ENCODE assay signal across 27 cellular contexts in the genomic region with DNA sequence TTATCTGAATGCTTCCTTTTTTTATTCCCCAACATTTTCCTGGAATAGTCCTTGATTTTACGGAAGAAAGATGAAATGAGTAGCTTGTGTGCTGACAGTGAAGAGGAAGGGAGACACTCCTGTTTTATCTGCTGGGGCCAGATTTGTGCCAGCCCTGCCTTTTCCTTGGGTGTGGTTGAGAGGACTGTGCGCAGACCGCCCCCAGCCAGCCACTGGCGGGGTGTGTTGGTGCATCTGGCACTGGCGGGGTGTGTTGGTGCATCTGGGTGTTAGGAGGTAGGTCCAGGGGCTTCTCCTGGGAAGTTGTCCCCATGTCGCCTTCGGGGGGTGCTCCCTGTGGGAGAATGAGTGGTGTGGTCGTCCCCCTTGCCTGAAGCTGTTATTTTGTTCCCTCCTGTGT.
"Had no signal": no experiment of that assay in that cellular context is flagged by ENCODE, and none has a peak within 500 bp of the region (broad histone marks: within the 10 kb centered on the region; RNA-seq: fewer than 3 reads in every experiment).

No MANE protein-coding gene starts in this region.

- H3K4me3 Mint-ChIP-seq: activated CD8-positive, alpha-beta memory T cell treated with anti-CD3 and anti-CD28 coated beads, Interleukin-2, amount 10 ng/mL, durations not matched to agents 7 days and 5 days; activated naive CD8-positive, alpha-beta T cell treated with anti-CD3 and anti-CD28 coated beads, Interleukin-2, amount 50 U/mL, for 24 hours; activated T-cell treated with anti-CD3 and anti-CD28 coated beads, Interleukin-2, amount 50 U/mL, for 24 hours; activated T-helper 1 cell treated with anti-CD3 and anti-CD28 coated beads, Interleukin-12 subunit alpha, Interleukin-12 subunit beta, Interleukin-2, Interleukin-4 antibody, amounts not matched to agents 30 ng/mL and 10 ng/mL and 1 ng/mL, durations not matched to agents 14 hours and 24 hours and 36 hours; brain; central memory CD8-positive, alpha-beta T cell; T-helper 17 cell had no signal

- H3K4me2 ChIP-seq: PC-9 had no signal

- H3K9me3 Mint-ChIP-seq: activated naive CD4-positive, alpha-beta T cell treated with anti-CD3 and anti-CD28 coated beads, Interleukin-2, amount 50 U/mL, for 72 hours; activated naive CD8-positive, alpha-beta T cell treated with anti-CD3 and anti-CD28 coated beads, Interleukin-2, amount 50 U/mL, for 24 hours; activated T-cell treated with anti-CD3 and anti-CD28 coated beads, Interleukin-2, amount 50 U/mL, for 24 hours; activated T-helper 1 cell treated with anti-CD3 and anti-CD28 coated beads, Interleukin-12 subunit alpha, Interleukin-12 subunit beta, Interleukin-2, Interleukin-4 antibody, amounts not matched to agents 30 ng/mL and 10 ng/mL and 1 ng/mL, durations not matched to agents 14 hours and 24 hours and 36 hours; brain; central memory CD8-positive, alpha-beta T cell had no signal

- H3K4me1 ChIP-seq: ascending aorta had no signal

- H2AFZ ChIP-seq: PC-9 had no signal

- DNase-seq: activated CD4-positive, alpha-beta T cell treated with anti-CD3 and anti-CD28 coated beads for 48 hours; activated CD4-positive, alpha-beta T cell treated with anti-CD3 and anti-CD28 coated beads, Interleukin-2, amount 50 U/mL, for 4 hours; activated CD4-positive, CD25-positive, alpha-beta regulatory T cell treated with anti-CD3 and anti-CD28 coated beads, Interleukin-2, amount 50 U/mL, for 72 hours; activated CD8-positive, alpha-beta memory T cell treated with anti-CD3 and anti-CD28 coated beads, Interleukin-2, amount 10 ng/mL, durations not matched to agents 7 days and 5 days; activated effector memory CD4-positive, alpha-beta T cell treated with Interleukin-2 at 50 U/mL for 16 hours; activated naive CD4-positive, alpha-beta T cell treated with Interleukin-2 at 50 U/mL for 16 hours; activated naive CD8-positive, alpha-beta T cell treated with anti-CD3 and anti-CD28 coated beads, Interleukin-2, amount 50 U/mL, for 24 hours; activated T-cell treated with anti-CD3 and anti-CD28 coated beads, Interleukin-2, amount 50 U/mL, for 24 hours; amniotic stem cell; Karpas-422; MM.1S; NCI-H1105; NCI-H1436 treated with DMSO at 0.1 percent for 48 hours; NCI-H187; NCI-H2081; NCI-H510A treated with DMSO at 0.1 percent for 48 hours; NCI-H69; NK-92 treated with Interleukin-12 subunit alpha and Interleukin-12 subunit beta, amount 100 ng/mL, for 24 hours; PC-9; SHP77 treated with DMSO at 0.1 percent for 48 hours; T-helper 17 cell; T-helper 9 cell had no signal

- H3K9me3 ChIP-seq: ascending aorta had no signal

- ATAC-seq: activated CD8-positive, alpha-beta memory T cell treated with anti-CD3 and anti-CD28 coated beads, Interleukin-2, amount 10 ng/mL, durations not matched to agents 7 days and 5 days; activated naive CD4-positive, alpha-beta T cell treated with anti-CD3 and anti-CD28 coated beads, Interleukin-2, amount 50 U/mL, for 72 hours; activated naive CD8-positive, alpha-beta T cell treated with anti-CD3 and anti-CD28 coated beads, Interleukin-2, amount 50 U/mL, for 24 hours; T-helper 17 cell had no signal

- H3K4me3 ChIP-seq: ascending aorta, PC-9 had no signal

- H3K4me1 Mint-ChIP-seq: brain had no signal

- H3K36me3 Mint-ChIP-seq: activated naive CD4-positive, alpha-beta T cell treated with anti-CD3 and anti-CD28 coated beads, Interleukin-2, amount 50 U/mL, for 72 hours had no signal

- H3K27ac ChIP-seq: ascending aorta, PC-9 had no signal

- H3K36me3 ChIP-seq: ascending aorta had no signal

- H3K27me3 Mint-ChIP-seq: brain; central memory CD8-positive, alpha-beta T cell; T-helper 17 cell had no signal

- H3K27ac Mint-ChIP-seq: activated CD8-positive, alpha-beta memory T cell treated with anti-CD3 and anti-CD28 coated beads, Interleukin-2, amount 10 ng/mL, durations not matched to agents 7 days and 5 days; activated naive CD4-positive, alpha-beta T cell treated with anti-CD3 and anti-CD28 coated beads, Interleukin-2, amount 50 U/mL, for 72 hours; activated naive CD8-positive, alpha-beta T cell treated with anti-CD3 and anti-CD28 coated beads, Interleukin-2, amount 50 U/mL, for 24 hours; activated T-cell treated with anti-CD3 and anti-CD28 coated beads, Interleukin-2, amount 50 U/mL, for 24 hours; activated T-helper 1 cell treated with anti-CD3 and anti-CD28 coated beads, Interleukin-12 subunit alpha, Interleukin-12 subunit beta, Interleukin-2, Interleukin-4 antibody, amounts not matched to agents 30 ng/mL and 10 ng/mL and 1 ng/mL, durations not matched to agents 14 hours and 24 hours and 36 hours; T-helper 17 cell had no signal

- H3K27me3 ChIP-seq: ascending aorta had no signal
